ENCODE assay signal across 8 cellular contexts in genomic region chr19:44304659-44305193, GRCh38. TPM values are rescaled to one million over a fixed set of nuclear protein-coding genes. Genes with fewer than 3 reads are reported as not detected.
A peak's percentile ranks its signal among the peaks of the same experiment; 100 is the strongest.
DNase-seq lines count a peak whose midpoint lies in the region; ATAC-seq and TF ChIP-seq lines count a peak whose summit lies in the region.

Gene ZNF235 (minus strand): TSS chr19:44305025. CDS start chr19:44303404, 1,621 bp downstream.

- peak within 1 kb of the TSS; percentile 91 for H3K4me3 Mint-ChIP-seq in activated CD8-positive, alpha-beta T cell treated with anti-CD3 and anti-CD28 coated beads, Interleukin-2, amount 10 ng/mL, durations not matched to agents 7 days and 5 days

- H3K27ac Mint-ChIP-seq in activated CD8-positive, alpha-beta T cell treated with anti-CD3 and anti-CD28 coated beads, Interleukin-2, amount 10 ng/mL, durations not matched to agents 7 days and 5 days, result peak within 1 kb of the TSS; percentile 81

- H3K27ac ChIP-seq in C4-2B, result peak within 1 kb of the TSS; percentile 83
- peak within 1 kb of the TSS; percentile 77 to 96 for H3K27ac ChIP-seq in lung (ENCODE audit: low read depth in 1 of 2, low read length in 1 of 2)

- 0% methylated on average over 31 of the region's 31 CpGs for WGBS in lung, 2 donors

- H3K9me3 Mint-ChIP-seq in activated CD8-positive, alpha-beta T cell treated with anti-CD3 and anti-CD28 coated beads, Interleukin-2, amount 10 ng/mL, durations not matched to agents 7 days and 5 days (ENCODE audit: insufficient read depth), result peaks cover 5% of the 10 kb centered on the region

- H3K9me3 ChIP-seq in lung (ENCODE audit: control insufficient read depth in 2 of 2, insufficient read depth in 1 of 2, low read length in 1 of 2), result peaks cover 0 to 12% of the 10 kb centered on the region in 2 donors

- H3K4me3 ChIP-seq in lung, result peak within 1 kb of the TSS; percentile 87

- POLR2A ChIA-PET in activated CD8-positive, alpha-beta T cell treated with anti-CD3 and anti-CD28 coated beads, Interleukin-2, amount 10 ng/mL, durations not matched to agents 7 days and 5 days (lab: Charles Lee), result interaction anchor here (0.6 to 1.5 kb wide), 2 partner anchors 139 to 163 kb away, joined by 3 to 5 read pairs; partner anchors contain the start of gene ZNF226

- peaks cover 4 to 6% of the 10 kb centered on the region in 2 donors for H3K4me1 ChIP-seq in lung (ENCODE audit: control insufficient read depth in 2 of 2, insufficient read depth in 2 of 2, low read length in 2 of 2)

- H3K27me3 ChIP-seq in lung (ENCODE audit: control insufficient read depth, insufficient read depth), result no peaks in the 10 kb centered on the region

- peaks cover 5 to 9% of the 10 kb centered on the region in 2 donors for H3K36me3 ChIP-seq in lung (ENCODE audit: control insufficient read depth in 2 of 2, insufficient read depth in 2 of 2, low read length in 2 of 2)

- H3K36me3 Mint-ChIP-seq in activated CD8-positive, alpha-beta T cell treated with anti-CD3 and anti-CD28 coated beads, Interleukin-2, amount 10 ng/mL, durations not matched to agents 7 days and 5 days (ENCODE audit: low read depth), result peaks cover 29% of the 10 kb centered on the region

- TF ChIP-seq CTCF in C4-2B (conservative IDR thresholded peaks at IDR 0.05) (no peak), lung (IDR thresholded peaks at IDR 0.05; ENCODE audit: control extremely low read depth, extremely low read depth) (no peak)

- H3K4me1 Mint-ChIP-seq in activated CD8-positive, alpha-beta T cell treated with anti-CD3 and anti-CD28 coated beads, Interleukin-2, amount 10 ng/mL, durations not matched to agents 7 days and 5 days (ENCODE audit: low read depth), result peaks cover 21% of the 10 kb centered on the region

- DNase-seq in NCI-H774 (lab: John Stamatoyannopoulos, UW) (peak; percentile 91), lung (ENCODE audit: low spot score) (peak; percentile 91)
- DNase-seq in activated CD8-positive, alpha-beta T cell treated with anti-CD3 and anti-CD28 coated beads, Interleukin-2, amount 10 ng/mL, durations not matched to agents 7 days and 5 days, result peak; percentile 82
- DNase-seq in effector CD8-positive, alpha-beta T cell (lab: John Stamatoyannopoulos, UW), result peak; percentile 51
- DNase-seq in stimulated activated CD4-positive, alpha-beta T cell treated with anti-CD3 and anti-CD28 coated beads, TNF-alpha, amount 100 ng/mL, for 24 hours (ENCODE audit: low read depth in 3 of 3), result peak; percentile 58 to 72 (median 69)

- CTCF ChIA-PET in activated CD8-positive, alpha-beta T cell treated with anti-CD3 and anti-CD28 coated beads, Interleukin-2, amount 10 ng/mL, durations not matched to agents 7 days and 5 days (lab: Charles Lee), result no interaction called here

- peak; percentile 80 for ATAC-seq in GM19372 (IDR thresholded peaks at IDR 0.05; ENCODE audit: low read depth, unreplicated experiment)
- peak; percentile 86 for ATAC-seq in HG03565 (IDR thresholded peaks at IDR 0.05; ENCODE audit: unreplicated experiment)
- ATAC-seq in activated CD8-positive, alpha-beta T cell treated with anti-CD3 and anti-CD28 coated beads, Interleukin-2, amount 10 ng/mL, durations not matched to agents 7 days and 5 days, result peak; percentile 88
- peak; percentile 99 for ATAC-seq in lung (ENCODE audit: insufficient read depth, low FRiP score)

- no peaks in the 10 kb centered on the region for H3K27me3 Mint-ChIP-seq in activated CD8-positive, alpha-beta T cell treated with anti-CD3 and anti-CD28 coated beads, Interleukin-2, amount 10 ng/mL, durations not matched to agents 7 days and 5 days (ENCODE audit: low read depth)

RNA-seq across cellular contexts. Expression of gene ZNF235, which starts in this region (rescaled TPM):
- total RNA-seq in activated CD8-positive, alpha-beta T cell treated with anti-CD3 and anti-CD28 coated beads, Interleukin-2, amount 10 ng/mL, durations not matched to agents 7 days and 5 days, result 1 to 10 TPM; 5.5 to 5.6 TPM
- 10 to 100 TPM in 1 of 2 donors, 1 to 10 TPM in 1; 4.7 to 18.9 TPM for total RNA-seq in lung
- 1 to 10 TPM; 1.6 to 2.8 TPM for polyA plus RNA-seq in lung

Comparison
In these comparisons a context has a peak if more than half of its experiments do, and no peak if none do; other contexts are left out.
1. Peak in every context shown above with its lines: DNase-seq, ATAC-seq, H3K4me3 ChIP-seq and H3K27ac ChIP-seq.